Comparison of ENCODE assay signal across 10 cellular contexts in genomic region chr16:25691519-25692091, GRCh38.
DNase-seq lines count a peak whose midpoint lies in the region; ATAC-seq lines count a peak whose summit lies in the region.
"Had no signal": no experiment of that assay in that cellular context is flagged by ENCODE, and none has a peak within 500 bp of the region (broad histone marks: within the 10 kb centered on the region; RNA-seq: fewer than 3 reads in every experiment).

TSS of gene HS3ST4 (plus strand) at chr16:25691959.

- no peak for ATAC-seq in stimulated activated naive B cell treated with anti-CD40 and anti-IgM and Interleukin-4, amounts not matched to agents 10 μg/mL and 1 μg/mL and 100 μg/mL, for 72 hours (replicated peaks)
- ATAC-seq: Panc1 had no signal

- no peaks in the 10 kb centered on the region for H3K9me3 Mint-ChIP-seq in activated T-cell treated with anti-CD3 and anti-CD28 coated beads, Interleukin-2, amount 50 U/mL, for 24 hours
- no peaks in the 10 kb centered on the region for H3K9me3 Mint-ChIP-seq in stimulated activated naive B cell treated with anti-CD40 and anti-IgM and Interleukin-4, amounts not matched to agents 10 μg/mL and 1 μg/mL and 100 μg/mL, for 72 hours

- H3K4me1 ChIP-seq in NT2/D1 (ENCODE audit: insufficient read depth, insufficient read length): peaks cover 4% of the 10 kb centered on the region

- peaks cover 79% of the 10 kb centered on the region for H3K27me3 Mint-ChIP-seq in activated T-cell treated with anti-CD3 and anti-CD28 coated beads, Interleukin-2, amount 50 U/mL, for 24 hours
- H3K27me3 Mint-ChIP-seq in stimulated activated naive B cell treated with anti-CD40 and anti-IgM and Interleukin-4, amounts not matched to agents 10 μg/mL and 1 μg/mL and 100 μg/mL, for 72 hours: peaks cover 53 to 70% of the 10 kb centered on the region in 2 donors

- H3K27ac Mint-ChIP-seq in activated T-cell treated with anti-CD3 and anti-CD28 coated beads, Interleukin-2, amount 50 U/mL, for 24 hours: no peak within 1 kb of the TSS
- peak within 1 kb of the TSS; percentile 21 for H3K27ac Mint-ChIP-seq in stimulated activated naive B cell treated with anti-CD40 and anti-IgM and Interleukin-4, amounts not matched to agents 10 μg/mL and 1 μg/mL and 100 μg/mL, for 72 hours

- H3K27me3 ChIP-seq in NT2/D1 (ENCODE audit: insufficient read depth, insufficient read length): peaks cover 62% of the 10 kb centered on the region

- no peaks in the 10 kb centered on the region for H3K36me3 ChIP-seq in NT2/D1 (ENCODE audit: insufficient read depth, insufficient read length, low read length)

- no peaks in the 10 kb centered on the region for H3K9me3 ChIP-seq in NT2/D1 (ENCODE audit: insufficient read depth, low read length)

- DNase-seq in activated T-cell treated with anti-CD3 and anti-CD28 coated beads, Interleukin-2, amount 50 U/mL, for 24 hours: no peak
- DNase-seq in activated T-cell treated with anti-CD3 and anti-CD28 coated beads, Interleukin-2, amount 50 U/mL, for 1 hour: no peak
- DNase-seq in NT2/D1 (ENCODE audit: low read depth, low spot score) (no peak), iPS-NIHi11 (ENCODE audit: low spot score) (peak; percentile 91), NCI-H345 treated with DMSO at 0.1 percent for 48 hours (lab: John Stamatoyannopoulos, UW; ENCODE audit: unreplicated experiment) (no peak), hippocampal formation (lab: John Stamatoyannopoulos, UW) (no peak), SIG-M5 treated with dmso at 0.1 percent for 504 hours (lab: John Stamatoyannopoulos, UW; ENCODE audit: unreplicated experiment) (no peak)
- DNase-seq in stimulated activated naive B cell treated with anti-CD40 and anti-IgM and Interleukin-4, amounts not matched to agents 10 μg/mL and 1 μg/mL and 100 μg/mL, for 72 hours: no peak
- DNase-seq: stimulated activated CD4-positive, alpha-beta T cell treated with anti-CD3 and anti-CD28 coated beads, Interleukin-2, amount 100 ng/mL, for 24 hours had no signal

- H3K9ac ChIP-seq in NT2/D1 (ENCODE audit: insufficient read length, low read depth): peak within 1 kb of the TSS; percentile 65

- H3K4me1 Mint-ChIP-seq in activated T-cell treated with anti-CD3 and anti-CD28 coated beads, Interleukin-2, amount 50 U/mL, for 24 hours (ENCODE audit: low read depth): peaks cover 11% of the 10 kb centered on the region
- H3K4me1 Mint-ChIP-seq in stimulated activated naive B cell treated with anti-CD40 and anti-IgM and Interleukin-4, amounts not matched to agents 10 μg/mL and 1 μg/mL and 100 μg/mL, for 72 hours: peaks cover 0 to 15% of the 10 kb centered on the region in 2 donors

- no peaks in the 10 kb centered on the region for H3K36me3 Mint-ChIP-seq in activated T-cell treated with anti-CD3 and anti-CD28 coated beads, Interleukin-2, amount 50 U/mL, for 24 hours (ENCODE audit: low read depth)
- peaks cover 0 to 4% of the 10 kb centered on the region in 2 donors for H3K36me3 Mint-ChIP-seq in stimulated activated naive B cell treated with anti-CD40 and anti-IgM and Interleukin-4, amounts not matched to agents 10 μg/mL and 1 μg/mL and 100 μg/mL, for 72 hours

- peak within 1 kb of the TSS; percentile 63 for H3K4me3 ChIP-seq in NT2/D1 (ENCODE audit: insufficient read length, low read depth)

- H3K4me3 Mint-ChIP-seq in activated T-cell treated with anti-CD3 and anti-CD28 coated beads, Interleukin-2, amount 50 U/mL, for 24 hours: peak within 1 kb of the TSS; percentile 25
- H3K4me3 Mint-ChIP-seq in stimulated activated naive B cell treated with anti-CD40 and anti-IgM and Interleukin-4, amounts not matched to agents 10 μg/mL and 1 μg/mL and 100 μg/mL, for 72 hours: peak within 1 kb of the TSS; percentile 49 to 55
